ENCODE assay signal across 27 cellular contexts in the genomic region with DNA sequence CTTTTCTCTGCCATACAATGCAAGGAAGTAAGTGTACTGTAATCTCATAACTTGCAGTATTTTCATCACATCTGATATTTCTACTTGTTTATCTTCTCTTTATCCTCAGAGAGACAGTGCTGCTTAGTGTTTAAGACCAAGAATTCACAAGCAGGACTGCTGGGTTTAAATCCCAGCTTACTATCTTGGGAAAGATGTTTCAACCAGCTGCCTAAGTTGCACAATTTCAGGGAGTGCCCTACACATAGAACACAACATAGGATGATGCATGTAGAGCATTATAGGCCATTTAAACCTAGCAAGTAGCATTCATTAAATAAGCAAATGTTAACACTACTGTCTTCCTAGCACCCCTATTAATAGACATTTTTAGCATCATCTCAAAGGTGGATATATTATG.
"Had no signal": no experiment of that assay in that cellular context is flagged by ENCODE, and none has a peak within 500 bp of the region (broad histone marks: within the 10 kb centered on the region; RNA-seq: fewer than 3 reads in every experiment).

No MANE protein-coding gene starts in this region.

- H3K9me3 ChIP-seq: body of pancreas, gastrocnemius medialis, heart left ventricle, ovary, right lobe of liver, stomach, testis, upper lobe of left lung had no signal

- ATAC-seq: activated CD8-positive, alpha-beta T cell treated with anti-CD3 and anti-CD28 coated beads, Interleukin-2, amount 10 ng/mL, durations not matched to agents 7 days and 5 days; body of pancreas; gastrocnemius medialis; heart left ventricle; left colon; right lobe of liver had no signal

- H3K27me3 Mint-ChIP-seq: activated B cell treated with CpG ODN at 0.5 μM for 24 hours; activated CD4-positive, alpha-beta T cell treated with anti-CD3 and anti-CD28 coated beads, Interleukin-2, amount 10 ng/mL, durations not matched to agents 24 days and 14 days; dendritic cell treated with granulocyte-macrophage colony-stimulating factor and Interleukin-4, amounts not matched to agents 40 ng/mL and 50 ng/mL, for 4 days had no signal

- H3K9me3 Mint-ChIP-seq: activated CD4-positive, alpha-beta T cell treated with anti-CD3 and anti-CD28 coated beads, Interleukin-2, amount 10 ng/mL, durations not matched to agents 24 days and 14 days; dendritic cell treated with granulocyte-macrophage colony-stimulating factor and Interleukin-4, amounts not matched to agents 40 ng/mL and 50 ng/mL, for 4 days had no signal

- H3K36me3 Mint-ChIP-seq: activated naive CD4-positive, alpha-beta T cell treated with anti-CD3 and anti-CD28 coated beads, Interleukin-2, amount 50 U/mL, for 24 hours; naive B cell had no signal

- H3K4me3 ChIP-seq: body of pancreas, gastrocnemius medialis, heart left ventricle, lung, ovary, right lobe of liver, stomach, testis, upper lobe of left lung had no signal

- H3K27me3 ChIP-seq: body of pancreas, gastrocnemius medialis, ovary, right lobe of liver, testis, upper lobe of left lung had no signal

- H3K4me3 Mint-ChIP-seq: activated B cell treated with CpG ODN at 0.5 μM for 24 hours; activated CD4-positive, alpha-beta T cell treated with anti-CD3 and anti-CD28 coated beads, Interleukin-2, amount 10 ng/mL, durations not matched to agents 24 days and 14 days; activated CD8-positive, alpha-beta T cell treated with anti-CD3 and anti-CD28 coated beads, Interleukin-2, amount 10 ng/mL, durations not matched to agents 7 days and 5 days; activated naive CD4-positive, alpha-beta T cell treated with anti-CD3 and anti-CD28 coated beads, Interleukin-2, amount 50 U/mL, for 24 hours; dendritic cell treated with granulocyte-macrophage colony-stimulating factor and Interleukin-4, amounts not matched to agents 40 ng/mL and 50 ng/mL, for 4 days; naive B cell had no signal

- H3K27ac Mint-ChIP-seq: activated B cell treated with CpG ODN at 0.5 μM for 24 hours; activated CD4-positive, alpha-beta T cell treated with anti-CD3 and anti-CD28 coated beads, Interleukin-2, amount 10 ng/mL, durations not matched to agents 24 days and 14 days; activated CD8-positive, alpha-beta T cell treated with anti-CD3 and anti-CD28 coated beads, Interleukin-2, amount 10 ng/mL, durations not matched to agents 7 days and 5 days; activated naive CD4-positive, alpha-beta T cell treated with anti-CD3 and anti-CD28 coated beads, Interleukin-2, amount 50 U/mL, for 24 hours; dendritic cell treated with granulocyte-macrophage colony-stimulating factor and Interleukin-4, amounts not matched to agents 40 ng/mL and 50 ng/mL, for 4 days; naive B cell had no signal

- DNase-seq: activated B cell treated with CpG ODN at 0.5 μM for 24 hours; activated CD4-positive, alpha-beta T cell treated with anti-CD3 and anti-CD28 coated beads, Interleukin-2, amount 10 ng/mL, durations not matched to agents 24 days and 14 days; activated CD8-positive, alpha-beta memory T cell treated with anti-CD3 and anti-CD28 coated beads, Interleukin-2, amount 50 U/mL, for 4 hours; activated CD8-positive, alpha-beta T cell treated with anti-CD3 and anti-CD28 coated beads, Interleukin-2, amount 10 ng/mL, durations not matched to agents 7 days and 5 days; activated effector memory CD4-positive, alpha-beta T cell treated with anti-CD3 and anti-CD28 coated beads, Interleukin-2, amount 50 U/mL, for 16 hours; activated T-cell treated with anti-CD3 and anti-CD28 coated beads, Interleukin-2, amount 50 U/mL, for 48 hours; amygdala; body of pancreas; cerebellar nuclear complex; erythroblast; gastrocnemius medialis; heart left ventricle; left colon; midbrain; naive B cell; ovary; right lobe of liver; stimulated activated CD4-positive, alpha-beta T cell treated with anti-CD3 and anti-CD28 coated beads, Interleukin-1b, Interleukin-23, amount 100 ng/mL, for 48 hours; stomach; T-helper 2 cell; testis; upper lobe of left lung had no signal

- H3K36me3 ChIP-seq: gastrocnemius medialis, heart left ventricle, ovary, right lobe of liver, stomach, upper lobe of left lung had no signal

- H3K27ac ChIP-seq: body of pancreas, gastrocnemius medialis, heart left ventricle, ovary, right lobe of liver, stomach, testis, upper lobe of left lung had no signal

- FAIRE-seq: islet of Langerhans, TTC549 had no signal

- H3K4me1 Mint-ChIP-seq: activated B cell treated with CpG ODN at 0.5 μM for 24 hours; activated CD4-positive, alpha-beta T cell treated with anti-CD3 and anti-CD28 coated beads, Interleukin-2, amount 10 ng/mL, durations not matched to agents 24 days and 14 days; activated naive CD4-positive, alpha-beta T cell treated with anti-CD3 and anti-CD28 coated beads, Interleukin-2, amount 50 U/mL, for 24 hours; naive B cell had no signal

- H3K4me1 ChIP-seq: body of pancreas, gastrocnemius medialis, heart left ventricle, right lobe of liver, stomach, testis, upper lobe of left lung had no signal
